ENCODE assay signal across 16 cellular contexts in the genomic region with DNA sequence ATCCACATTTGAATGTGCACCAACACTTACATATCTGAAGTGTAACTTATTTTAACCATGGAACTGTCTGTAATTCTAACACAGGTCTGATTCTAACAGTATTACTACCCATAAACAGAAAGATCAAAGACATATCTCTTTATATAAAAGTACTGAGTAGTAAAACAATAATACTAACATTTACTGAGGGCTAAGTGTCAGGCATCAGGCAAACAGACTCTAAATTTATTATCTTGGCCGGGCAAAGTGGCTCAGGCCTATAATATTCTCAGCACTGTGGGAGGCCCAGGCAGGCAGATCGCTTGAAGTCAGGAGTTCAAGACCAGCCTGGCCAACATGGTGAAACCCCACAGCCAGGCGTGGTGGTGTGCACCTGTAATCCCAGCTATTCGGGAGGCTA.
A peak's percentile ranks its signal among the peaks of the same experiment; 100 is the strongest.
DNase-seq lines count a peak whose midpoint lies in the region; ATAC-seq and TF ChIP-seq lines count a peak whose summit lies in the region.
"Had no signal": no experiment of that assay in that cellular context is flagged by ENCODE, and none has a peak within 500 bp of the region (broad histone marks: within the 10 kb centered on the region; RNA-seq: fewer than 3 reads in every experiment).

No MANE protein-coding gene starts in this region.

- no TSS peak for BruUV-seq in Calu3 (replicated peaks; lab: Mats Ljungman, UMichigan)

- H3K36me3 Mint-ChIP-seq in activated naive CD4-positive, alpha-beta T cell treated with anti-CD3 and anti-CD28 coated beads, Interleukin-2, amount 50 U/mL, for 24 hours = peaks cover 24% of the 10 kb centered on the region
- peaks cover 46% of the 10 kb centered on the region for H3K36me3 Mint-ChIP-seq in activated naive CD4-positive, alpha-beta T cell treated with anti-CD3 and anti-CD28 coated beads for 36 hours (ENCODE audit: low read depth)
- H3K36me3 Mint-ChIP-seq in T-cell (peaks cover 46% of the 10 kb centered on the region), immature natural killer cell (peaks cover 21 to 37% (median 24%) of the 10 kb centered on the region in 3 donors), Calu3 (ENCODE audit: insufficient read depth, unreplicated experiment) (peaks cover 27% of the 10 kb centered on the region)

- TF ChIP-seq CTCF in Calu3 (IDR thresholded peaks at IDR 0.05; ENCODE audit: unreplicated experiment) (no peak), RWPE1 (conservative IDR thresholded peaks at IDR 0.05; ENCODE audit: low read depth) (no peak)

- no peak overlapping the region for H3K27ac ChIP-seq in RWPE1
- H3K27ac ChIP-seq: BLaER1 treated with 17β-estradiol and CSF1 and Interleukin-3, amounts not matched to agents 10 nM and 100 nM; HL-60 had no signal

- H3K27me3 Mint-ChIP-seq in activated naive CD4-positive, alpha-beta T cell treated with anti-CD3 and anti-CD28 coated beads, Interleukin-2, amount 50 U/mL, for 24 hours = no peaks in the 10 kb centered on the region
- no peaks in the 10 kb centered on the region for H3K27me3 Mint-ChIP-seq in activated naive CD4-positive, alpha-beta T cell treated with anti-CD3 and anti-CD28 coated beads for 36 hours (ENCODE audit: low read depth)
- H3K27me3 Mint-ChIP-seq in T-cell (no peaks in the 10 kb centered on the region), immature natural killer cell (ENCODE audit: low read depth in 3 of 3) (peaks cover 6 to 31% (median 8%) of the 10 kb centered on the region in 3 donors), Calu3 (ENCODE audit: unreplicated experiment) (no peaks in the 10 kb centered on the region)

- CTCF ChIA-PET in activated naive CD4-positive, alpha-beta T cell treated with anti-CD3 and anti-CD28 coated beads for 36 hours (lab: Charles Lee) = interaction anchor here (0.6 to 1.9 kb wide), 2 partner anchors 13 to 264 kb away, joined by 4 to 6 read pairs; no protein-coding TSS in a partner anchor
- CTCF ChIA-PET in T-cell (lab: Charles Lee) = no interaction called here
- CTCF ChIA-PET in Calu3 (lab: Charles Lee) = no interaction called here
- CTCF ChIA-PET in RWPE1 (lab: Yijun Ruan, JAX) = no interaction called here

- no peak overlapping the region for H3K4me3 Mint-ChIP-seq in activated naive CD4-positive, alpha-beta T cell treated with anti-CD3 and anti-CD28 coated beads, Interleukin-2, amount 50 U/mL, for 24 hours
- no peak overlapping the region for H3K4me3 Mint-ChIP-seq in activated naive CD4-positive, alpha-beta T cell treated with anti-CD3 and anti-CD28 coated beads for 36 hours
- H3K4me3 Mint-ChIP-seq in T-cell = no peak overlapping the region
- peak overlapping the region; percentile 40 to 55 (median 44) for H3K4me3 Mint-ChIP-seq in immature natural killer cell
- no peak overlapping the region for H3K4me3 Mint-ChIP-seq in Calu3 (ENCODE audit: low read depth, unreplicated experiment)
- H3K4me3 Mint-ChIP-seq: CD8-positive, alpha-beta T cell; HFFc6 had no signal

- no peaks in the 10 kb centered on the region for H3K9me3 Mint-ChIP-seq in activated naive CD4-positive, alpha-beta T cell treated with anti-CD3 and anti-CD28 coated beads, Interleukin-2, amount 50 U/mL, for 24 hours
- H3K9me3 Mint-ChIP-seq in activated naive CD4-positive, alpha-beta T cell treated with anti-CD3 and anti-CD28 coated beads for 36 hours = no peaks in the 10 kb centered on the region
- H3K9me3 Mint-ChIP-seq in T-cell = no peaks in the 10 kb centered on the region
- H3K9me3 Mint-ChIP-seq in immature natural killer cell = no peaks in the 10 kb centered on the region
- H3K9me3 Mint-ChIP-seq in Calu3 (ENCODE audit: low read depth, unreplicated experiment) = no peaks in the 10 kb centered on the region
- H3K9me3 Mint-ChIP-seq: CD8-positive, alpha-beta T cell; HFFc6 had no signal

- H3K4me1 Mint-ChIP-seq in activated naive CD4-positive, alpha-beta T cell treated with anti-CD3 and anti-CD28 coated beads, Interleukin-2, amount 50 U/mL, for 24 hours = peaks cover 91% of the 10 kb centered on the region
- peaks cover 60% of the 10 kb centered on the region for H3K4me1 Mint-ChIP-seq in activated naive CD4-positive, alpha-beta T cell treated with anti-CD3 and anti-CD28 coated beads for 36 hours (ENCODE audit: low read depth)
- H3K4me1 Mint-ChIP-seq in T-cell (peaks cover 88 to 92% (median 89%) of the 10 kb centered on the region in 3 donors), immature natural killer cell (peaks cover 94 to 100% of the 10 kb centered on the region in 2 donors), Calu3 (ENCODE audit: low read depth, unreplicated experiment) (peaks cover 9% of the 10 kb centered on the region)

- no peak for DNase-seq in activated naive CD4-positive, alpha-beta T cell treated with anti-CD3 and anti-CD28 coated beads for 36 hours
- DNase-seq in T-cell (no peak), immature natural killer cell (no peak), Calu3 (no peak), RWPE1 (ENCODE audit: low spot score) (no peak), OCI-M1 (lab: John Stamatoyannopoulos, UW) (no peak)
- DNase-seq: 8988T; ACHN; CD8-positive, alpha-beta T cell; COR-L47; DMS53; GF-D8 had no signal

- intact Hi-C loops in activated naive CD4-positive, alpha-beta T cell treated with anti-CD3 and anti-CD28 coated beads for 36 hours (cut with micrococcal nuclease) = no loop called here
- intact Hi-C loops in Calu3 (cut with micrococcal nuclease; ENCODE audit: unreplicated experiment) = no loop called here

- no peak for ATAC-seq in T-cell (replicated peaks in 1 of 4)
- ATAC-seq: CD8-positive, alpha-beta T cell had no signal

- H3K27ac Mint-ChIP-seq in activated naive CD4-positive, alpha-beta T cell treated with anti-CD3 and anti-CD28 coated beads, Interleukin-2, amount 50 U/mL, for 24 hours = peak overlapping the region; percentile 4
- H3K27ac Mint-ChIP-seq in activated naive CD4-positive, alpha-beta T cell treated with anti-CD3 and anti-CD28 coated beads for 36 hours = no peak overlapping the region
- H3K27ac Mint-ChIP-seq in T-cell (peak overlapping the region; percentile 58 to 76), immature natural killer cell (peak overlapping the region; percentile 70 to 84 (median 81)), Calu3 (ENCODE audit: unreplicated experiment) (no peak overlapping the region)
- H3K27ac Mint-ChIP-seq: CD8-positive, alpha-beta T cell had no signal

- POLR2A ChIA-PET in T-cell (lab: Charles Lee) = interaction anchor here in 1 of 2 donors (0.6 kb wide), 1 partner anchor 395 kb away, joined by 4 read pairs; no protein-coding TSS in a partner anchor
- POLR2A ChIA-PET in RWPE1 (lab: Yijun Ruan, JAX; ENCODE audit: low non-redundant PET) = no interaction called here

Comparison
In these comparisons a context has a peak if more than half of its experiments do, and no peak if none do; other contexts are left out.
1. H3K27ac Mint-ChIP-seq: peak in activated naive CD4-positive, alpha-beta T cell treated with anti-CD3 and anti-CD28 coated beads, Interleukin-2, amount 50 U/mL, for 24 hours (single experiment), T-cell (2 of 2) and immature natural killer cell (6 of 6); none in activated naive CD4-positive, alpha-beta T cell treated with anti-CD3 and anti-CD28 coated beads for 36 hours (single experiment) and Calu3 (single experiment).
2. H3K4me3 Mint-ChIP-seq: peak in immature natural killer cell (5 of 5); none in activated naive CD4-positive, alpha-beta T cell treated with anti-CD3 and anti-CD28 coated beads, Interleukin-2, amount 50 U/mL, for 24 hours (single experiment), activated naive CD4-positive, alpha-beta T cell treated with anti-CD3 and anti-CD28 coated beads for 36 hours (single experiment), T-cell (0 of 3) and Calu3 (single experiment).